ENCODE assay signal across 8 cellular contexts in genomic region chr14:102544745-102545460, GRCh38. TPM values are rescaled to one million over a fixed set of nuclear protein-coding genes. Genes with fewer than 3 reads are reported as not detected.
DNase-seq lines count a peak whose midpoint lies in the region; ATAC-seq and TF ChIP-seq lines count a peak whose summit lies in the region.

No MANE protein-coding gene starts in this region.

- H3K36me3 Mint-ChIP-seq in Calu3 (ENCODE audit: insufficient read depth, unreplicated experiment) = peaks cover 4% of the 10 kb centered on the region
- H3K36me3 Mint-ChIP-seq in chondrocyte (ENCODE audit: low read depth) = no peaks in the 10 kb centered on the region
- peaks cover 0 to 2% (median 0%) of the 10 kb centered on the region in 3 donors for H3K36me3 Mint-ChIP-seq in naive thymus-derived CD8-positive, alpha-beta T cell

- H3K4me1 Mint-ChIP-seq in Calu3 (ENCODE audit: low read depth, unreplicated experiment) (no peaks in the 10 kb centered on the region), chondrocyte (ENCODE audit: low read depth) (peaks cover 14% of the 10 kb centered on the region)
- H3K4me1 Mint-ChIP-seq in naive thymus-derived CD8-positive, alpha-beta T cell = peaks cover 0 to 10% (median 5%) of the 10 kb centered on the region in 4 donors

- ATAC-seq in naive thymus-derived CD8-positive, alpha-beta T cell = peak; percentile 63 to 68
- ATAC-seq in HG03432 (IDR thresholded peaks at IDR 0.05; ENCODE audit: unreplicated experiment) (no peak), GM19467 (IDR thresholded peaks at IDR 0.05; ENCODE audit: unreplicated experiment) (no peak)

- POLR2A ChIA-PET in naive thymus-derived CD8-positive, alpha-beta T cell (lab: Charles Lee) = no interaction called here

- CTCF ChIA-PET in Calu3 (lab: Charles Lee) = interaction anchor here (0.6 kb wide), 1 partner anchor 29 kb away, joined by 3 read pairs; no protein-coding TSS in a partner anchor

- H3K27me3 Mint-ChIP-seq in Calu3 (ENCODE audit: unreplicated experiment) = peaks cover 40% of the 10 kb centered on the region
- H3K27me3 Mint-ChIP-seq in chondrocyte (ENCODE audit: low read depth) = peaks cover 12% of the 10 kb centered on the region
- H3K27me3 Mint-ChIP-seq in naive thymus-derived CD8-positive, alpha-beta T cell = peaks cover 9 to 57% (median 25%) of the 10 kb centered on the region in 5 donors

- H3K4me3 Mint-ChIP-seq in Calu3 (ENCODE audit: low read depth, unreplicated experiment) (peak overlapping the region; percentile 41), chondrocyte (ENCODE audit: unreplicated experiment) (peak overlapping the region; percentile 41)
- H3K4me3 Mint-ChIP-seq in naive thymus-derived CD8-positive, alpha-beta T cell = peak overlapping the region; percentile 25 to 82 (median 66)

- intact Hi-C loops in Calu3 (cut with micrococcal nuclease; ENCODE audit: unreplicated experiment) = no loop called here

- H3K9me3 Mint-ChIP-seq in Calu3 (ENCODE audit: low read depth, unreplicated experiment) (no peaks in the 10 kb centered on the region), chondrocyte (ENCODE audit: low read depth) (no peaks in the 10 kb centered on the region)
- peaks cover 0 to 4% (median 0%) of the 10 kb centered on the region in 9 donors for H3K9me3 Mint-ChIP-seq in naive thymus-derived CD8-positive, alpha-beta T cell

- H3K27ac Mint-ChIP-seq in Calu3 (ENCODE audit: unreplicated experiment) = no peak overlapping the region
- H3K27ac Mint-ChIP-seq in chondrocyte (ENCODE audit: unreplicated experiment) = no peak overlapping the region
- H3K27ac Mint-ChIP-seq in naive thymus-derived CD8-positive, alpha-beta T cell = no peak overlapping the region

- no peak for TF ChIP-seq CTCF in Calu3 (IDR thresholded peaks at IDR 0.05; ENCODE audit: unreplicated experiment)
- TF ChIP-seq CTCF in chondrocyte (IDR thresholded peaks at IDR 0.05) = no peak

- no peak for DNase-seq in Calu3
- peak; percentile 95 for DNase-seq in NCI-H82 (lab: John Stamatoyannopoulos, UW)
- DNase-seq in chondrocyte (ENCODE audit: low spot score) = no peak
- DNase-seq in naive thymus-derived CD8-positive, alpha-beta T cell = peak in 2 of 10 donors; percentile 10 to 17
- DNase-seq in NCI-H2107 (lab: John Stamatoyannopoulos, UW) = no peak
- no peak for DNase-seq in SIG-M5 (lab: John Stamatoyannopoulos, UW)

- BruUV-seq in Calu3 (replicated peaks; lab: Mats Ljungman, UMichigan) = no TSS peak

RNA-seq across cellular contexts. Expression of gene ANKRD9, which starts 35.3 kb away (rescaled TPM):
- total RNA-seq in Calu3 (2022) (23.3 and 23.8 TPM in 2 replicates), chondrocyte (17.3 to 19.5 TPM (median 18.0 TPM) in 3 replicates)
- total RNA-seq in naive thymus-derived CD8-positive, alpha-beta T cell = 1 to 10 TPM; 1.3 to 1.6 TPM
- polyA plus RNA-seq in naive thymus-derived CD8-positive, alpha-beta T cell = under 1 TPM; 0.15 to 0.43 (median 0.28) TPM

RNA-seq across cellular contexts. Expression of gene RCOR1, which starts 47.5 kb away (rescaled TPM):
- total RNA-seq in Calu3 (2022) (27.2 and 28.6 TPM in 2 replicates), chondrocyte (19.6 to 25.2 TPM (median 23.7 TPM) in 3 replicates)
- 10 to 100 TPM; 21.7 to 24.0 TPM for total RNA-seq in naive thymus-derived CD8-positive, alpha-beta T cell
- polyA plus RNA-seq in naive thymus-derived CD8-positive, alpha-beta T cell = 1 to 10 TPM in 2 of 3 donors, under 1 TPM in 1; 0.43 to 1.2 (median 1.2) TPM

Comparison
In these comparisons a context has a peak if more than half of its experiments do, and no peak if none do; other contexts are left out.
1. ATAC-seq: peak in naive thymus-derived CD8-positive, alpha-beta T cell (2 of 2); none in HG03432 (single experiment) and GM19467 (single experiment).
2. Peak in every context shown above with its lines, with median percentiles within 50 percentile points of each other: H3K4me3 Mint-ChIP-seq.